8 cellular contexts compared by ENCODE assay signal in genomic region chr5:131634996-131635754, GRCh38. TPM values are rescaled to one million over a fixed set of nuclear protein-coding genes. Genes with fewer than 3 reads are reported as not detected.
DNase-seq lines count a peak whose midpoint lies in the region; ATAC-seq and TF ChIP-seq lines count a peak whose summit lies in the region.

RAPGEF6 (minus strand) TSS chr5:131635229; CDS start chr5:131635030, 199 bp downstream.

- H3K4me3 Mint-ChIP-seq in CD8-positive, alpha-beta memory T cell: peak within 1 kb of the TSS; percentile 88 to 99 (median 96)

- peaks cover 0 to 17% (median 0%) of the 10 kb centered on the region in 3 donors for H3K36me3 Mint-ChIP-seq in CD8-positive, alpha-beta memory T cell

- peaks cover 16 to 25% (median 18%) of the 10 kb centered on the region in 3 donors for H3K4me1 Mint-ChIP-seq in CD8-positive, alpha-beta memory T cell

- H3K27ac ChIP-seq in CD8-positive, alpha-beta memory T cell (ENCODE audit: low read depth, low read length): peak within 1 kb of the TSS; percentile 94
- H3K27ac ChIP-seq in ectodermal cell (ENCODE audit: insufficient read depth, low read depth, low read length, poor library complexity, severe bottlenecking) (peak within 1 kb of the TSS; percentile 94), lower lobe of right lung (peak within 1 kb of the TSS; percentile 97)

- H3K4me3 ChIP-seq in CD8-positive, alpha-beta memory T cell (ENCODE audit: low read length): peak within 1 kb of the TSS; percentile 74
- H3K4me3 ChIP-seq in ectodermal cell (ENCODE audit: insufficient read depth, low read depth, low read length) (peak within 1 kb of the TSS; percentile 95), lower lobe of right lung (peak within 1 kb of the TSS; percentile 87)

- no peaks in the 10 kb centered on the region for H3K9me3 ChIP-seq in CD8-positive, alpha-beta memory T cell (ENCODE audit: low read length)
- H3K9me3 ChIP-seq in ectodermal cell (ENCODE audit: control insufficient read depth, low read length) (no peaks in the 10 kb centered on the region), lower lobe of right lung (no peaks in the 10 kb centered on the region)

- no peaks in the 10 kb centered on the region for H3K9me3 Mint-ChIP-seq in CD8-positive, alpha-beta memory T cell

- no peaks in the 10 kb centered on the region for H3K36me3 ChIP-seq in CD8-positive, alpha-beta memory T cell (ENCODE audit: insufficient read depth, low read length)
- H3K36me3 ChIP-seq in ectodermal cell (ENCODE audit: control insufficient read depth, insufficient read depth, low read length) (no peaks in the 10 kb centered on the region), lower lobe of right lung (no peaks in the 10 kb centered on the region)

- H3K4me1 ChIP-seq in CD8-positive, alpha-beta memory T cell (ENCODE audit: insufficient read depth, low read length): peaks cover 53% of the 10 kb centered on the region
- H3K4me1 ChIP-seq in ectodermal cell (ENCODE audit: control insufficient read depth, insufficient read depth, low read length): no peaks in the 10 kb centered on the region
- H3K4me1 ChIP-seq in lower lobe of right lung: peaks cover 46% of the 10 kb centered on the region

- ATAC-seq in GM19467 (IDR thresholded peaks at IDR 0.05; ENCODE audit: unreplicated experiment): peak; percentile 87
- peak; percentile 96 to 97 for ATAC-seq in lower lobe of right lung

- peak; percentile 92 to 99 (median 96) for DNase-seq in CD8-positive, alpha-beta memory T cell
- peak; percentile 96 for DNase-seq in HS-27A (ENCODE audit: low read depth)
- peak; percentile 95 for DNase-seq in NK-92 (lab: John Stamatoyannopoulos, UW; ENCODE audit: unreplicated experiment)
- peak; percentile 85 to 96 for DNase-seq in activated CD8-positive, alpha-beta memory T cell treated with anti-CD3 and anti-CD28 coated beads for 1 hour (ENCODE audit: extremely low read depth in 1 of 2, low read depth in 1 of 2)
- DNase-seq in lower lobe of right lung: peak; percentile 98
- peak; percentile 88 to 96 (median 94) for DNase-seq in stimulated activated CD4-positive, alpha-beta T cell treated with anti-CD3 and anti-CD28 coated beads, TNF-alpha, amount 100 ng/mL, for 24 hours (ENCODE audit: low read depth in 3 of 3)

- no peaks in the 10 kb centered on the region for H3K27me3 ChIP-seq in CD8-positive, alpha-beta memory T cell (ENCODE audit: insufficient read depth, low read length, poor library complexity, severe bottlenecking)
- no peaks in the 10 kb centered on the region for H3K27me3 ChIP-seq in ectodermal cell (ENCODE audit: control insufficient read depth, insufficient read depth, low read length, poor library complexity, severe bottlenecking)
- H3K27me3 ChIP-seq in lower lobe of right lung (ENCODE audit: low read depth): no peaks in the 10 kb centered on the region

- POLR2A ChIA-PET in CD8-positive, alpha-beta memory T cell (lab: Charles Lee): interaction anchor here (0.6 to 1.9 kb wide), 7 partner anchors 21 to 469 kb away, joined by 3 to 18 read pairs (median 4); partner anchors contain the start of gene FNIP1

- CTCF ChIA-PET in CD8-positive, alpha-beta memory T cell (lab: Charles Lee): interaction anchor here (1.2 to 1.4 kb wide), 3 partner anchors 12 to 428 kb away, joined by 3 to 6 read pairs (median 5); no protein-coding TSS in a partner anchor

- no peak for TF ChIP-seq CTCF in lower lobe of right lung (IDR thresholded peaks at IDR 0.05)

- peak within 1 kb of the TSS; percentile 93 to 100 (median 99) for H3K27ac Mint-ChIP-seq in CD8-positive, alpha-beta memory T cell

- no peaks in the 10 kb centered on the region for H3K27me3 Mint-ChIP-seq in CD8-positive, alpha-beta memory T cell

- WGBS in ectodermal cell, 2 experiments: 0% methylated on average over 60 of the region's 60 CpGs

- intact Hi-C loops in lower lobe of right lung (cut with DNase I): no loop called here

RNA-seq across cellular contexts. Expression of gene RAPGEF6, which starts in this region (rescaled TPM):
- 10 to 100 TPM; 25.9 to 29.2 TPM for total RNA-seq in CD8-positive, alpha-beta memory T cell
- polyA plus RNA-seq in CD8-positive, alpha-beta memory T cell: 27.9 TPM
- polyA plus RNA-seq in ectodermal cell (2013, experiment 1 of 4): 11.0 TPM
- 10.0 TPM for polyA plus RNA-seq in ectodermal cell (2013, experiment 2 of 4)
- 8.2 TPM for polyA plus RNA-seq in ectodermal cell (2013, experiment 3 of 4)
- polyA plus RNA-seq in ectodermal cell (2013, experiment 4 of 4): 8.6 TPM
- total RNA-seq in lower lobe of right lung: 21.7 TPM

Comparison
In these comparisons a context has a peak if more than half of its experiments do, and no peak if none do; other contexts are left out.
1. Peak in every context shown above with its lines: DNase-seq, ATAC-seq, H3K4me3 ChIP-seq and H3K27ac ChIP-seq.